Comparison of ENCODE assay signal across 8 cellular contexts in genomic region chr2:118371500-118371899, GRCh38.
A peak's percentile ranks its signal among the peaks of the same experiment; 100 is the strongest.
DNase-seq lines count a peak whose midpoint lies in the region; ATAC-seq, FAIRE-seq and TF ChIP-seq lines count a peak whose summit lies in the region.

No MANE protein-coding gene starts in this region.

- no peak for ATAC-seq in T-helper 17 cell

- no peaks in the 10 kb centered on the region for H4K20me1 ChIP-seq in osteoblast (ENCODE audit: insufficient read depth, low read length)

- CTCF ChIA-PET in AG04450 (lab: Charles Lee) = interaction anchor here (1.4 to 3.6 kb wide), 2 partner anchors 474 to 484 kb away, joined by 3 to 26 read pairs; no protein-coding TSS in a partner anchor

- H3K79me2 ChIP-seq in osteoblast (ENCODE audit: insufficient read depth, low read length) = no peaks in the 10 kb centered on the region

- no peak for TF ChIP-seq POLR2A in GM12891 (IDR thresholded peaks at IDR 0.05; ENCODE audit: low read depth, low read length)

- H3K27ac ChIP-seq in AG04450 (ENCODE audit: low read depth, low read length) (no peak overlapping the region), osteoblast (ENCODE audit: low read depth, low read length) (no peak overlapping the region)

- DNase-seq in AG04450 (ENCODE audit: low read depth, low spot score) = peak; percentile 13
- DNase-seq in GM12891 (ENCODE audit: insufficient read length, low spot score) = peak; percentile 5
- DNase-seq in M059J (ENCODE audit: low read depth) = peak; percentile 31
- peak; percentile 51 for DNase-seq in choroid plexus epithelial cell (ENCODE audit: low read depth)
- DNase-seq in osteoblast (ENCODE audit: insufficient read length, low spot score, missing footprints) = no peak
- no peak for DNase-seq in T-helper 17 cell
- DNase-seq in MV-4-11 (lab: John Stamatoyannopoulos, UW) = no peak
- no peak for DNase-seq in anterior cingulate cortex (lab: John Stamatoyannopoulos, UW)

- POLR2A ChIA-PET in AG04450 (lab: Yijun Ruan, JAX) = no interaction called here

- H3K36me3 Mint-ChIP-seq in T-helper 17 cell (ENCODE audit: low read depth) = peaks cover 2% of the 10 kb centered on the region

- H3K4me3 Mint-ChIP-seq in T-helper 17 cell = no peak overlapping the region

- no peak overlapping the region for H2AFZ ChIP-seq in osteoblast (ENCODE audit: low read length)

- no peaks in the 10 kb centered on the region for H3K4me1 Mint-ChIP-seq in T-helper 17 cell

- no peak for FAIRE-seq in GM12891 (lab: Jason Lieb, UNC)

- no peaks in the 10 kb centered on the region for H3K4me1 ChIP-seq in osteoblast (ENCODE audit: insufficient read depth, low read length)

- H3K9me3 ChIP-seq in AG04450 (ENCODE audit: control insufficient read depth, insufficient read depth, low read length) (no peaks in the 10 kb centered on the region), osteoblast (ENCODE audit: low read depth, low read length) (no peaks in the 10 kb centered on the region), T-helper 17 cell (ENCODE audit: control insufficient read depth, low read length, poor library complexity, severe bottlenecking) (no peaks in the 10 kb centered on the region)

- no peak overlapping the region for H3K4me2 ChIP-seq in osteoblast (ENCODE audit: insufficient read depth, low read length)

- no peak overlapping the region for H3K27ac Mint-ChIP-seq in T-helper 17 cell

- H3K27me3 ChIP-seq in AG04450 (ENCODE audit: control insufficient read depth, insufficient read depth, low read length) (no peaks in the 10 kb centered on the region), osteoblast (ENCODE audit: insufficient read depth, low read length) (peaks cover under 1% of the 10 kb centered on the region)

- TF ChIP-seq CTCF in AG04450 (IDR thresholded peaks at IDR 0.05; ENCODE audit: low read depth, low read length) (peak; percentile 76), choroid plexus epithelial cell (conservative IDR thresholded peaks at IDR 0.05; ENCODE audit: low read depth, low read length) (peak; percentile 66), osteoblast (IDR thresholded peaks at IDR 0.05; ENCODE audit: extremely low read depth, low read depth, low read length) (peak; percentile 92)

- H3K36me3 ChIP-seq in osteoblast (ENCODE audit: insufficient read depth, low read length) = no peaks in the 10 kb centered on the region

- H3K4me3 ChIP-seq in AG04450 (ENCODE audit: low read depth, low read length) (no peak overlapping the region), choroid plexus epithelial cell (ENCODE audit: low read depth, low read length) (no peak overlapping the region), osteoblast (ENCODE audit: insufficient read depth, low read length) (no peak overlapping the region)

- H3K27me3 Mint-ChIP-seq in T-helper 17 cell = peaks cover 50% of the 10 kb centered on the region

TF ChIP-seq in GM12891, 5 proteins besides CTCF, POLR2A, EP300 and RAD21:
- no peak for TF ChIP-seq TAF1 (IDR thresholded peaks at IDR 0.05; ENCODE audit: low read depth, low read length)
- no peak for TF ChIP-seq SPI1 (IDR thresholded peaks at IDR 0.05; ENCODE audit: low read depth, low read length)

Comparison
In these comparisons a context has a peak if more than half of its experiments do, and no peak if none do; other contexts are left out.
1. DNase-seq: peak in AG04450 (single experiment), GM12891 (single experiment), M059J (single experiment) and choroid plexus epithelial cell (single experiment); none in osteoblast (single experiment), T-helper 17 cell (0 of 3), MV-4-11 (single experiment) and anterior cingulate cortex (0 of 58).
2. Peak in every context shown above with its lines, with median percentiles within 50 percentile points of each other: CTCF ChIP-seq.